Comparison of ENCODE assay signal across 28 cellular contexts in genomic region chr3:108951802-108952474, GRCh38. TPM values are rescaled to one million over a fixed set of nuclear protein-coding genes. Genes with fewer than 3 reads are reported as not detected.
"Had no signal": no experiment of that assay in that cellular context is flagged by ENCODE, and none has a peak within 500 bp of the region (broad histone marks: within the 10 kb centered on the region; RNA-seq: fewer than 3 reads in every experiment).

No MANE protein-coding gene starts in this region.

- DNase-seq: colonic mucosa; effector CD4-positive, alpha-beta T cell; endodermal cell; foreskin melanocyte; head of caudate nucleus; left colon; midbrain; psoas muscle; spleen; stimulated activated CD4-positive, alpha-beta T cell treated with anti-CD3 and anti-CD28 coated beads, Interleukin-15, amount 100 ng/mL, for 24 hours; stimulated activated CD4-positive, alpha-beta T cell treated with anti-CD3 and anti-CD28 coated beads, Interleukin-1b, Interleukin-23, amount 100 ng/mL, for 48 hours; stimulated activated CD4-positive, alpha-beta T cell treated with anti-CD3 and anti-CD28 coated beads, Interleukin-4, amount 100 ng/mL, for 24 hours; tibial artery; upper lobe of right lung had no signal

- H3K4me3 ChIP-seq: colonic mucosa, hepatocyte, psoas muscle, spleen, tibial artery, upper lobe of right lung, vagina had no signal

- H3K4me2 ChIP-seq: hepatocyte had no signal

- H3K9me3 ChIP-seq: colonic mucosa, psoas muscle, spleen, tibial artery, upper lobe of right lung, vagina had no signal

- H3K27me3 ChIP-seq: colonic mucosa, hepatocyte, tibial artery, upper lobe of right lung, vagina had no signal

- H2AFZ ChIP-seq: hepatocyte had no signal

- H3K27ac ChIP-seq: colonic mucosa, hepatocyte, psoas muscle, spleen, tibial artery, upper lobe of right lung, vagina had no signal

- ATAC-seq: left colon; natural killer cell treated with Interleukin-12 subunit alpha and Interleukin-12 subunit beta and Interleukin-15 and Interleukin-18, amount 100 ng/mL, for 72 hours; psoas muscle; sciatic nerve; stimulated activated memory B cell treated with anti-CD40 and anti-IgM and Interleukin-4, amounts not matched to agents 10 μg/mL and 1 μg/mL and 100 μg/mL, for 72 hours; upper lobe of right lung had no signal

- H3K4me1 ChIP-seq: colonic mucosa, psoas muscle, spleen, tibial artery, upper lobe of right lung, vagina had no signal

- H3K36me3 ChIP-seq: colonic mucosa, spleen, tibial artery, upper lobe of right lung, vagina had no signal

RNA-seq across cellular contexts. Expression of gene GUCA1C, which starts 1.7 kb away (rescaled TPM):
- total RNA-seq: colonic mucosa; dermis microvascular lymphatic vessel endothelial cell; endodermal cell; endothelial cell of umbilical vein; hepatocyte; kidney epithelial cell; left colon; liver; lung microvascular endothelial cell; natural killer cell treated with Interleukin-12 subunit alpha and Interleukin-12 subunit beta and Interleukin-15 and Interleukin-18, amount 100 ng/mL, for 72 hours; omental fat pad; psoas muscle; sciatic nerve; skeletal muscle tissue; spleen; temporal lobe; upper lobe of right lung; vagina had no signal
- polyA plus RNA-seq: endothelial cell of umbilical vein, esophagus, hepatocyte, liver, psoas muscle, spleen had no signal
